Comparison of ENCODE assay signal across 11 cellular contexts in genomic region chr11:46659908-46660307, GRCh38. TPM values are rescaled to one million over a fixed set of nuclear protein-coding genes. Genes with fewer than 3 reads are reported as not detected.
DNase-seq lines count a peak whose midpoint lies in the region; ATAC-seq and TF ChIP-seq lines count a peak whose summit lies in the region.
"Had no signal": no experiment of that assay in that cellular context is flagged by ENCODE, and none has a peak within 500 bp of the region (broad histone marks: within the 10 kb centered on the region; RNA-seq: fewer than 3 reads in every experiment).

No MANE protein-coding gene starts in this region.

- no peak overlapping the region for H3K4me3 Mint-ChIP-seq in natural killer cell treated with Interleukin-12 subunit alpha and Interleukin-12 subunit beta and Interleukin-15 and Interleukin-18, amount 100 ng/mL, for 72 hours
- H3K4me3 Mint-ChIP-seq in natural killer cell = no peak overlapping the region
- H3K4me3 Mint-ChIP-seq: activated CD4-positive, alpha-beta T cell treated with anti-CD3 and anti-CD28 coated beads, Interleukin-2, amount 10 ng/mL, durations not matched to agents 24 days and 14 days; activated naive CD8-positive, alpha-beta T cell had no signal

- H3K27me3 ChIP-seq in layer of hippocampus (ENCODE audit: control insufficient read depth, insufficient read depth, low read length) = no peaks in the 10 kb centered on the region

- H3K27me3 Mint-ChIP-seq in natural killer cell treated with Interleukin-12 subunit alpha and Interleukin-12 subunit beta and Interleukin-15 and Interleukin-18, amount 100 ng/mL, for 72 hours = no peaks in the 10 kb centered on the region
- no peaks in the 10 kb centered on the region for H3K27me3 Mint-ChIP-seq in natural killer cell (ENCODE audit: low read depth in 2 of 2)
- H3K27me3 Mint-ChIP-seq: activated CD4-positive, alpha-beta T cell treated with anti-CD3 and anti-CD28 coated beads, Interleukin-2, amount 10 ng/mL, durations not matched to agents 24 days and 14 days; activated naive CD8-positive, alpha-beta T cell had no signal

- peak overlapping the region; percentile 43 for H3K27ac ChIP-seq in layer of hippocampus (ENCODE audit: low read depth, low read length)

- DNase-seq in natural killer cell treated with Interleukin-12 subunit alpha and Interleukin-12 subunit beta and Interleukin-15 and Interleukin-18, amount 100 ng/mL, for 72 hours (ENCODE audit: low spot score) = no peak
- DNase-seq in natural killer cell (no peak), astrocyte of the spinal cord (ENCODE audit: low read depth, low spot score) (peak; percentile 71)
- DNase-seq in activated naive CD4-positive, alpha-beta T cell treated with anti-CD3 and anti-CD28 coated beads, Interleukin-2, amount 50 U/mL, for 72 hours (ENCODE audit: low spot score in 2 of 2) = no peak
- no peak for DNase-seq in effector CD8-positive, alpha-beta T cell (lab: John Stamatoyannopoulos, UW)
- DNase-seq: activated CD4-positive, alpha-beta T cell treated with anti-CD3 and anti-CD28 coated beads, Interleukin-2, amount 10 ng/mL, durations not matched to agents 24 days and 14 days; NCI-H2081 had no signal

- in situ Hi-C loops in astrocyte of the spinal cord (cut with HindIII; ENCODE audit: low sequenced_read_pairs) = no loop called here

- no peak for TF ChIP-seq CTCF in natural killer cell (IDR thresholded peaks at IDR 0.05)
- no peak for TF ChIP-seq CTCF in astrocyte of the spinal cord (IDR thresholded peaks at IDR 0.05; ENCODE audit: low read depth, low read length)

- peaks cover 3 to 5% of the 10 kb centered on the region in 2 donors for H3K4me1 Mint-ChIP-seq in natural killer cell treated with Interleukin-12 subunit alpha and Interleukin-12 subunit beta and Interleukin-15 and Interleukin-18, amount 100 ng/mL, for 72 hours (ENCODE audit: low read depth in 2 of 2)
- no peaks in the 10 kb centered on the region for H3K4me1 Mint-ChIP-seq in natural killer cell
- H3K4me1 Mint-ChIP-seq: activated CD4-positive, alpha-beta T cell treated with anti-CD3 and anti-CD28 coated beads, Interleukin-2, amount 10 ng/mL, durations not matched to agents 24 days and 14 days had no signal

- H3K27ac Mint-ChIP-seq in natural killer cell treated with Interleukin-12 subunit alpha and Interleukin-12 subunit beta and Interleukin-15 and Interleukin-18, amount 100 ng/mL, for 72 hours = peak overlapping the region; percentile 14 to 29
- H3K27ac Mint-ChIP-seq in natural killer cell = no peak overlapping the region
- peak overlapping the region in 1 of 2 donors; percentile 78 for H3K27ac Mint-ChIP-seq in activated naive CD4-positive, alpha-beta T cell treated with anti-CD3 and anti-CD28 coated beads, Interleukin-2, amount 50 U/mL, for 72 hours
- H3K27ac Mint-ChIP-seq: activated CD4-positive, alpha-beta T cell treated with anti-CD3 and anti-CD28 coated beads, Interleukin-2, amount 10 ng/mL, durations not matched to agents 24 days and 14 days; activated naive CD8-positive, alpha-beta T cell had no signal

- no peaks in the 10 kb centered on the region for H3K9me3 Mint-ChIP-seq in natural killer cell treated with Interleukin-12 subunit alpha and Interleukin-12 subunit beta and Interleukin-15 and Interleukin-18, amount 100 ng/mL, for 72 hours
- no peaks in the 10 kb centered on the region for H3K9me3 Mint-ChIP-seq in natural killer cell
- H3K9me3 Mint-ChIP-seq in activated naive CD4-positive, alpha-beta T cell treated with anti-CD3 and anti-CD28 coated beads, Interleukin-2, amount 50 U/mL, for 72 hours = no peaks in the 10 kb centered on the region
- H3K9me3 Mint-ChIP-seq: activated CD4-positive, alpha-beta T cell treated with anti-CD3 and anti-CD28 coated beads, Interleukin-2, amount 10 ng/mL, durations not matched to agents 24 days and 14 days had no signal

- peaks cover 27% of the 10 kb centered on the region for H3K36me3 Mint-ChIP-seq in natural killer cell treated with Interleukin-12 subunit alpha and Interleukin-12 subunit beta and Interleukin-15 and Interleukin-18, amount 100 ng/mL, for 72 hours
- H3K36me3 Mint-ChIP-seq in natural killer cell = peaks cover 7% of the 10 kb centered on the region
- H3K36me3 Mint-ChIP-seq in activated naive CD4-positive, alpha-beta T cell treated with anti-CD3 and anti-CD28 coated beads, Interleukin-2, amount 50 U/mL, for 72 hours = peaks cover 0 to 9% of the 10 kb centered on the region in 2 donors
- H3K36me3 Mint-ChIP-seq: activated naive CD8-positive, alpha-beta T cell had no signal

- peak in 1 of 2 donors; percentile 58 for ATAC-seq in natural killer cell treated with Interleukin-12 subunit alpha and Interleukin-12 subunit beta and Interleukin-15 and Interleukin-18, amount 100 ng/mL, for 72 hours
- no peak for ATAC-seq in natural killer cell
- no peak for ATAC-seq in GM21381 (IDR thresholded peaks at IDR 0.05; ENCODE audit: unreplicated experiment)
- ATAC-seq in activated naive CD4-positive, alpha-beta T cell treated with anti-CD3 and anti-CD28 coated beads, Interleukin-2, amount 50 U/mL, for 72 hours = no peak
- ATAC-seq in HG03025 (IDR thresholded peaks at IDR 0.05; ENCODE audit: low FRiP score, unreplicated experiment) = no peak

- intact Hi-C loops in natural killer cell (cut with micrococcal nuclease) = no loop called here

- H3K4me3 ChIP-seq in astrocyte of the spinal cord (ENCODE audit: low read depth, low read length) = no peak overlapping the region

RNA-seq across cellular contexts. Expression of gene ARHGAP1, which starts 40.5 kb away (rescaled TPM):
- 10 to 100 TPM; 66.6 to 68.9 TPM for total RNA-seq in natural killer cell treated with Interleukin-12 subunit alpha and Interleukin-12 subunit beta and Interleukin-15 and Interleukin-18, amount 100 ng/mL, for 72 hours
- total RNA-seq in natural killer cell = 100 to 1,000 TPM in 2 of 3 donors, 10 to 100 TPM in 1; 89.8 to 111 (median 102) TPM
- 10 to 100 TPM; 39.9 to 46.8 TPM for total RNA-seq in activated naive CD4-positive, alpha-beta T cell treated with anti-CD3 and anti-CD28 coated beads, Interleukin-2, amount 50 U/mL, for 72 hours

RNA-seq across cellular contexts. Expression of gene ZNF408, which starts 40.9 kb away (rescaled TPM):
- 10 to 100 TPM; 14.4 to 15.0 TPM for total RNA-seq in natural killer cell treated with Interleukin-12 subunit alpha and Interleukin-12 subunit beta and Interleukin-15 and Interleukin-18, amount 100 ng/mL, for 72 hours
- total RNA-seq in natural killer cell = 10 to 100 TPM in 1 of 3 donors, 1 to 10 TPM in 2; 9.1 to 19.0 (median 9.6) TPM
- total RNA-seq in activated naive CD4-positive, alpha-beta T cell treated with anti-CD3 and anti-CD28 coated beads, Interleukin-2, amount 50 U/mL, for 72 hours = 10 to 100 TPM; 13.6 to 16.9 TPM

RNA-seq across cellular contexts. Expression of gene ATG13, which starts 42.6 kb away (rescaled TPM):
- 10 to 100 TPM; 93.9 to 96.6 TPM for total RNA-seq in natural killer cell treated with Interleukin-12 subunit alpha and Interleukin-12 subunit beta and Interleukin-15 and Interleukin-18, amount 100 ng/mL, for 72 hours
- total RNA-seq in natural killer cell = 100 to 1,000 TPM; 125 to 137 (median 132) TPM
- 10 to 100 TPM; 54.0 to 99.9 TPM for total RNA-seq in activated naive CD4-positive, alpha-beta T cell treated with anti-CD3 and anti-CD28 coated beads, Interleukin-2, amount 50 U/mL, for 72 hours

RNA-seq across cellular contexts. Expression of gene HARBI1, which starts 42.9 kb away (rescaled TPM):
- 1 to 10 TPM; 6.2 to 6.4 TPM for total RNA-seq in natural killer cell treated with Interleukin-12 subunit alpha and Interleukin-12 subunit beta and Interleukin-15 and Interleukin-18, amount 100 ng/mL, for 72 hours
- 10 to 100 TPM in 2 of 3 donors, 1 to 10 TPM in 1; 9.9 to 16.8 (median 12.7) TPM for total RNA-seq in natural killer cell
- total RNA-seq in activated naive CD4-positive, alpha-beta T cell treated with anti-CD3 and anti-CD28 coated beads, Interleukin-2, amount 50 U/mL, for 72 hours = 1 to 10 TPM; 2.0 to 3.6 TPM

RNA-seq across cellular contexts. Expression of gene F2, which starts 59.1 kb away (rescaled TPM):
- total RNA-seq in natural killer cell treated with Interleukin-12 subunit alpha and Interleukin-12 subunit beta and Interleukin-15 and Interleukin-18, amount 100 ng/mL, for 72 hours = under 1 TPM in 1 of 2 donors, not detected in 1; 0.17 TPM
- total RNA-seq in natural killer cell = under 1 TPM in 1 of 3 donors, not detected in 2; 0.14 TPM
- total RNA-seq in activated naive CD4-positive, alpha-beta T cell treated with anti-CD3 and anti-CD28 coated beads, Interleukin-2, amount 50 U/mL, for 72 hours = not detected

Comparison
In these comparisons a context has a peak if more than half of its experiments do, and no peak if none do; other contexts are left out.
1. H3K27ac Mint-ChIP-seq: peak in natural killer cell treated with Interleukin-12 subunit alpha and Interleukin-12 subunit beta and Interleukin-15 and Interleukin-18, amount 100 ng/mL, for 72 hours (2 of 2); none in natural killer cell (0 of 2).